In the genomic region with DNA sequence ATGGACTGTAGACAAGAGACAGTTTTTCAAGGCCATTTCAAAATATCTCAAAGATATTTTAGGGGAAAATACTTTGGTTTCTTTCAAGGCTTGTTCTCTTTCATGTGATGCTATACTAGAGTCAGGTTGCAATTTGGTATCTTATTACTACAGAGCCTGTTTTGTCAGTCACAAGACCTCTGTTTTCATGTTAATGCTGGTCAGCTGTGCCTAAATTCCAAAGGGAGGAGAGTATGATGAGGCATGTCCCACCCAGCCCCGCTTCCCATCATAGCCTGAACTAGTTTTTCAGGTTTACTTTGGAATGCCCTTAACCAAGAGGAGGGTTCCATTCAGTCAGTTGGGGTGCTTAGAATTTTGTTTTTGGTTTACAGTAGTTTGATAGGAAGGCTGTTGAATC, we compare ENCODE assay signal across 1 cellular context.
TF ChIP-seq lines count a peak whose summit lies in the region.

No MANE protein-coding gene starts in this region.

TF ChIP-seq in WTC11, 78 proteins besides CTCF, POLR2A, EP300 and RAD21 (continued from another document):
- TF ChIP-seq E2F1 (CRISPR knock-in tag; IDR thresholded peaks at IDR 0.05) (no peak), GTF2I (CRISPR knock-in tag; conservative IDR thresholded peaks at IDR 0.05) (no peak), TEAD4 (CRISPR knock-in tag; IDR thresholded peaks at IDR 0.05) (no peak), FOXK1 (CRISPR knock-in tag; IDR thresholded peaks at IDR 0.05) (no peak), NFATC4 (CRISPR knock-in tag; IDR thresholded peaks at IDR 0.05) (no peak), IRF1 (CRISPR knock-in tag; IDR thresholded peaks at IDR 0.05) (no peak), ELF4 (CRISPR knock-in tag; IDR thresholded peaks at IDR 0.05; ENCODE audit: low read depth) (no peak)
- TF ChIP-seq, protein P1, sequence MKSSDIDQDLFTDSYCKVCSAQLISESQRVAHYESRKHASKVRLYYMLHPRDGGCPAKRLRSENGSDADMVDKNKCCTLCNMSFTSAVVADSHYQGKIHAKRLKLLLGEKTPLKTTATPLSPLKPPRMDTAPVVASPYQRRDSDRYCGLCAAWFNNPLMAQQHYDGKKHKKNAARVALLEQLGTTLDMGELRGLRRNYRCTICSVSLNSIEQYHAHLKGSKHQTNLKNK (CRISPR knock-in tag; IDR thresholded peaks at IDR 0.05): no peak
- TF ChIP-seq, protein P2, sequence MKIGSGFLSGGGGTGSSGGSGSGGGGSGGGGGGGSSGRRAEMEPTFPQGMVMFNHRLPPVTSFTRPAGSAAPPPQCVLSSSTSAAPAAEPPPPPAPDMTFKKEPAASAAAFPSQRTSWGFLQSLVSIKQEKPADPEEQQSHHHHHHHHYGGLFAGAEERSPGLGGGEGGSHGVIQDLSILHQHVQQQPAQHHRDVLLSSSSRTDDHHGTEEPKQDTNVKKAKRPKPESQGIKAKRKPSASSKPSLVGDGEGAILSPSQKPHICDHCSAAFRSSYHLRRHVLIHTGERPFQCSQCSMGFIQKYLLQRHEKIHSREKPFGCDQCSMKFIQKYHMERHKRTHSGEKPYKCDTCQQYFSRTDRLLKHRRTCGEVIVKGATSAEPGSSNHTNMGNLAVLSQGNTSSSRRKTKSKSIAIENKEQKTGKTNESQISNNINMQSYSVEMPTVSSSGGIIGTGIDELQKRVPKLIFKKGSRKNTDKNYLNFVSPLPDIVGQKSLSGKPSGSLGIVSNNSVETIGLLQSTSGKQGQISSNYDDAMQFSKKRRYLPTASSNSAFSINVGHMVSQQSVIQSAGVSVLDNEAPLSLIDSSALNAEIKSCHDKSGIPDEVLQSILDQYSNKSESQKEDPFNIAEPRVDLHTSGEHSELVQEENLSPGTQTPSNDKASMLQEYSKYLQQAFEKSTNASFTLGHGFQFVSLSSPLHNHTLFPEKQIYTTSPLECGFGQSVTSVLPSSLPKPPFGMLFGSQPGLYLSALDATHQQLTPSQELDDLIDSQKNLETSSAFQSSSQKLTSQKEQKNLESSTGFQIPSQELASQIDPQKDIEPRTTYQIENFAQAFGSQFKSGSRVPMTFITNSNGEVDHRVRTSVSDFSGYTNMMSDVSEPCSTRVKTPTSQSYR (CRISPR knock-in tag; IDR thresholded peaks at IDR 0.05): no peak
